8 cellular contexts compared by ENCODE assay signal in genomic region chr18:50880108-50880465, GRCh38. TPM values are rescaled to one million over a fixed set of nuclear protein-coding genes. Genes with fewer than 3 reads are reported as not detected.
DNase-seq lines count a peak whose midpoint lies in the region; ATAC-seq and TF ChIP-seq lines count a peak whose summit lies in the region.

No MANE protein-coding gene starts in this region.

- peak overlapping the region; percentile 73 for H3K9ac ChIP-seq in HCT116 (ENCODE audit: low read length)

- BruUV-seq in HCT116 (replicated peaks; lab: Mats Ljungman, UMichigan): TSS peak; percentile 59

- POLR2A ChIA-PET in CD8-positive, alpha-beta T cell (lab: Charles Lee): no interaction called here
- POLR2A ChIA-PET in HCT116 (lab: Charles Lee) (no interaction called here), RWPE1 (lab: Yijun Ruan, JAX; ENCODE audit: low non-redundant PET) (no interaction called here)

- no peak for DNase-seq in CD8-positive, alpha-beta T cell
- DNase-seq in HCT116 (ENCODE audit: low read depth, low spot score) (no peak), right lobe of liver (no peak), NAMALWA (ENCODE audit: low spot score) (no peak), RWPE1 (ENCODE audit: low spot score) (no peak), SKM-1 treated with dmso at 0.1 percent for 144 hours (lab: John Stamatoyannopoulos, UW; ENCODE audit: unreplicated experiment) (no peak)
- no peak for DNase-seq in activated naive CD8-positive, alpha-beta T cell treated with anti-CD3 and anti-CD28 coated beads for 36 hours
- no peak for DNase-seq in activated CD4-positive, alpha-beta T cell treated with anti-CD3 and anti-CD28 coated beads, Interleukin-2, amount 50 U/mL, for 48 hours

- H2AFZ ChIP-seq in HCT116 (ENCODE audit: low read depth, low read length, poor library complexity, severe bottlenecking): no peak overlapping the region

- H3K4me2 ChIP-seq in HCT116 (ENCODE audit: low read length): peak overlapping the region; percentile 85

- H3K9me3 ChIP-seq in CD8-positive, alpha-beta T cell (ENCODE audit: low read length): no peaks in the 10 kb centered on the region
- H3K9me3 ChIP-seq in HCT116 (ENCODE audit: control insufficient read depth in 1 of 2, insufficient read depth in 1 of 2, low read depth in 1 of 2, low read length in 2 of 2) (no peaks in the 10 kb centered on the region), right lobe of liver (no peaks in the 10 kb centered on the region)

- H3K36me3 ChIP-seq in CD8-positive, alpha-beta T cell (ENCODE audit: insufficient read depth, low read length): no peaks in the 10 kb centered on the region
- H3K36me3 ChIP-seq in HCT116 (ENCODE audit: control insufficient read depth in 1 of 2, insufficient read depth in 2 of 2, low read length in 2 of 2): no peaks in the 10 kb centered on the region
- no peaks in the 10 kb centered on the region for H3K36me3 ChIP-seq in right lobe of liver

- no peak for ATAC-seq in CD8-positive, alpha-beta T cell
- ATAC-seq in HCT116 (no peak), right lobe of liver (no peak)

- no peaks in the 10 kb centered on the region for H3K27me3 ChIP-seq in CD8-positive, alpha-beta T cell (ENCODE audit: insufficient read depth, low read length)
- H3K27me3 ChIP-seq in HCT116 (ENCODE audit: insufficient read depth, low read length) (no peaks in the 10 kb centered on the region), right lobe of liver (no peaks in the 10 kb centered on the region)

- H3K27ac Mint-ChIP-seq in CD8-positive, alpha-beta T cell: peak overlapping the region; percentile 96
- H3K27ac Mint-ChIP-seq in activated naive CD8-positive, alpha-beta T cell treated with anti-CD3 and anti-CD28 coated beads for 36 hours: peak overlapping the region; percentile 97

- CTCF ChIA-PET in CD8-positive, alpha-beta T cell (lab: Charles Lee): interaction anchor here (0.8 kb wide), 1 partner anchor 13 kb away, joined by 3 read pairs; no protein-coding TSS in a partner anchor
- CTCF ChIA-PET in HCT116 (lab: Charles Lee): no interaction called here
- CTCF ChIA-PET in RWPE1 (lab: Yijun Ruan, JAX): no interaction called here

- peaks cover 31% of the 10 kb centered on the region for H3K4me1 ChIP-seq in CD8-positive, alpha-beta T cell (ENCODE audit: insufficient read depth, low read length)
- H3K4me1 ChIP-seq in HCT116 (ENCODE audit: control insufficient read depth in 1 of 2, insufficient read depth in 2 of 2, low read length in 2 of 2): peaks cover 10 to 24% of the 10 kb centered on the region in 2 experiments
- H3K4me1 ChIP-seq in right lobe of liver: peaks cover 0 to 6% (median 0%) of the 10 kb centered on the region in 4 donors

- TF ChIP-seq CTCF in CD8-positive, alpha-beta T cell (IDR thresholded peaks at IDR 0.05): no peak
- TF ChIP-seq CTCF in HCT116 (IDR thresholded peaks at IDR 0.05 in 2 of 3, conservative IDR thresholded peaks at IDR 0.05 in 1 of 3; ENCODE audit: borderline replicate concordance in 1 of 3, insufficient read depth in 1 of 3, low read depth in 2 of 3, low read length in 2 of 3) (no peak), right lobe of liver (IDR thresholded peaks at IDR 0.05) (no peak), RWPE1 (conservative IDR thresholded peaks at IDR 0.05; ENCODE audit: low read depth) (no peak)

- RAD21 ChIA-PET in HCT116 (lab: Charles Lee; ENCODE audit: low non-redundant PET in 1 of 2, low total read pairs in 2 of 2, uncharacterized antibody in 2 of 2, unreplicated experiment in 2 of 2): no interaction called here

- intact Hi-C loops in CD8-positive, alpha-beta T cell (cut with DNase I, micrococcal nuclease): no loop called here
- intact Hi-C loops in HCT116 (cut with micrococcal nuclease) (no loop called here), right lobe of liver (cut with DNase I) (no loop called here)

- 31% methylated on average over 6 of the region's 6 CpGs for WGBS in right lobe of liver (ENCODE audit: insufficient coverage, low coverage, low lambda C conversion rate, missing lambda C conversion rate)

- H4K20me1 ChIP-seq in HCT116 (ENCODE audit: insufficient read depth): no peaks in the 10 kb centered on the region

- H3K27ac ChIP-seq in CD8-positive, alpha-beta T cell (ENCODE audit: low read depth, low read length): no peak overlapping the region
- H3K27ac ChIP-seq in HCT116 (ENCODE audit: low read depth, low read length): peak overlapping the region; percentile 81; the same call in 1 of the 2 replicates
- peak overlapping the region in 1 of 3 donors; percentile 87 for H3K27ac ChIP-seq in right lobe of liver
- H3K27ac ChIP-seq in RWPE1: no peak overlapping the region

- peaks cover 54% of the 10 kb centered on the region for H3K79me2 ChIP-seq in HCT116 (ENCODE audit: insufficient read depth, low read length)

- no peak for TF ChIP-seq POLR2A in HCT116 (IDR thresholded peaks at IDR 0.05; ENCODE audit: borderline replicate concordance, extremely low read depth, insufficient read depth, insufficient read length)
- no peak for TF ChIP-seq POLR2A in right lobe of liver (IDR thresholded peaks at IDR 0.05)

- no peaks in the 10 kb centered on the region for H3K9me3 Mint-ChIP-seq in CD8-positive, alpha-beta T cell
- no peaks in the 10 kb centered on the region for H3K9me3 Mint-ChIP-seq in activated naive CD8-positive, alpha-beta T cell treated with anti-CD3 and anti-CD28 coated beads for 36 hours

- H3K27me3 Mint-ChIP-seq in CD8-positive, alpha-beta T cell (ENCODE audit: low read depth): no peaks in the 10 kb centered on the region
- no peaks in the 10 kb centered on the region for H3K27me3 Mint-ChIP-seq in activated naive CD8-positive, alpha-beta T cell treated with anti-CD3 and anti-CD28 coated beads for 36 hours

- H3K36me3 Mint-ChIP-seq in CD8-positive, alpha-beta T cell: peaks cover 17% of the 10 kb centered on the region
- H3K36me3 Mint-ChIP-seq in activated naive CD8-positive, alpha-beta T cell treated with anti-CD3 and anti-CD28 coated beads for 36 hours: peaks cover 33% of the 10 kb centered on the region

- no peak for TF ChIP-seq RAD21 in HCT116 (IDR thresholded peaks at IDR 0.05; ENCODE audit: low read depth)

- peaks cover 46% of the 10 kb centered on the region for H3K4me1 Mint-ChIP-seq in CD8-positive, alpha-beta T cell (ENCODE audit: low read depth)
- peaks cover 30% of the 10 kb centered on the region for H3K4me1 Mint-ChIP-seq in activated naive CD8-positive, alpha-beta T cell treated with anti-CD3 and anti-CD28 coated beads for 36 hours

- no peaks in the 10 kb centered on the region for H3K9me2 ChIP-seq in HCT116 (ENCODE audit: insufficient read depth)

- peak overlapping the region; percentile 94 for H3K4me3 Mint-ChIP-seq in CD8-positive, alpha-beta T cell
- H3K4me3 Mint-ChIP-seq in activated naive CD8-positive, alpha-beta T cell treated with anti-CD3 and anti-CD28 coated beads for 36 hours: peak overlapping the region; percentile 98

- peak overlapping the region; percentile 87 for H3K4me3 ChIP-seq in CD8-positive, alpha-beta T cell (ENCODE audit: low read depth, low read length)
- H3K4me3 ChIP-seq in HCT116 (replicated peaks in 1 of 2; ENCODE audit: low read depth in 1 of 2, low read length in 2 of 2): peak overlapping the region; percentile 72 to 73
- peak overlapping the region; percentile 73 to 96 (median 84) for H3K4me3 ChIP-seq in right lobe of liver

TF ChIP-seq in HCT116, 20 proteins besides CTCF, POLR2A, EP300 and RAD21:
- TF ChIP-seq SRF (IDR thresholded peaks at IDR 0.05; ENCODE audit: low read depth) (no peak), EZH2phosphoT487 (IDR thresholded peaks at IDR 0.05; ENCODE audit: borderline replicate concordance) (no peak), SIN3A (IDR thresholded peaks at IDR 0.05; ENCODE audit: low read depth) (no peak), FOSL1 (IDR thresholded peaks at IDR 0.05; ENCODE audit: low read depth) (no peak), CBX3 (IDR thresholded peaks at IDR 0.05; ENCODE audit: low read depth) (no peak), ZFX (IDR thresholded peaks at IDR 0.05) (no peak), CEBPB (IDR thresholded peaks at IDR 0.05; ENCODE audit: low read depth) (no peak), POLR2AphosphoS5 (IDR thresholded peaks at IDR 0.05; ENCODE audit: low read depth, low read length) (no peak), ZNF274 (IDR thresholded peaks at IDR 0.05; ENCODE audit: low read depth, low read length) (no peak), TCF7L2 (IDR thresholded peaks at IDR 0.05; ENCODE audit: borderline replicate concordance, extremely low read depth, insufficient read depth, insufficient read length) (no peak), SP1 (IDR thresholded peaks at IDR 0.05; ENCODE audit: low read depth) (no peak)

RNA-seq across cellular contexts. Expression of gene ME2, which starts 1.2 kb away (rescaled TPM):
- 10 to 100 TPM; 14.4 to 17.3 TPM for total RNA-seq in CD8-positive, alpha-beta T cell
- 49.0 TPM for total RNA-seq in HCT116 (2021; ENCODE audit: unreplicated experiment)
- polyA plus RNA-seq in HCT116 (2012): 20.7 and 25.3 TPM in 2 replicates
- total RNA-seq in activated naive CD8-positive, alpha-beta T cell treated with anti-CD3 and anti-CD28 coated beads for 36 hours: 100 to 1,000 TPM; 153 TPM
- 10 to 100 TPM; 12.3 to 32.4 (median 19.5) TPM for total RNA-seq in right lobe of liver
